In genomic region chr9:119366909-119367690, GRCh38 we compare ENCODE assay signal across 1 cellular context.
A peak's percentile ranks its signal among the peaks of the same experiment; 100 is the strongest.
TF ChIP-seq lines count a peak whose summit lies in the region.

No MANE protein-coding gene starts in this region.

TF ChIP-seq in H1, 55 proteins besides CTCF, POLR2A, EP300 and RAD21:
- TF ChIP-seq CTBP2 (IDR thresholded peaks at IDR 0.05; ENCODE audit: borderline replicate concordance, insufficient read depth, insufficient read length, low read length), result peak; percentile 1
- TF ChIP-seq RNF2 (IDR thresholded peaks at IDR 0.05; ENCODE audit: borderline replicate concordance, low read depth, low read length, missing control alignments, poor library complexity, severe bottlenecking), result no peak
